ENCODE assay signal across 1 cellular context in the genomic region with DNA sequence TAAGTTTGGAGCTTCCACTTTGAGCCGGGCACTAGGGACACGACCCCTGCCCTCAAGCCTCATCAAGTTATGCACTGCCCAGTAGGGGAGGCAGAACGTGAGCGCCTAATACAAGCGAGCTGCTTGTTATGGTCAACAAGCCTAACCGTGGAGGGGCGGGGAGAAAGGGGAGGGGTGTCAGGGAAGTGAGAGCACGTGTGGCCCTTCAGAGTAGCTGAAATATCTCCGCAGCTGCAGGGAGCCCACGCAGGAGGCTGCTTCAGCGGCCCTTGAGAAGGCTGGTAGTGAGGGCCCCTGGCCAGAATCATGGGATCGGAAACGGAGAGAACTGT.
TF ChIP-seq lines count a peak whose summit lies in the region.

No MANE protein-coding gene starts in this region.

TF ChIP-seq in H1, 55 proteins besides CTCF, POLR2A, EP300 and RAD21:
- TF ChIP-seq CHD1 (IDR thresholded peaks at IDR 0.05; ENCODE audit: low read depth, low read length) (no peak), TEAD4 (IDR thresholded peaks at IDR 0.05; ENCODE audit: low read depth, low read length) (no peak), ASH2L (IDR thresholded peaks at IDR 0.05; ENCODE audit: low read length) (peak; percentile 20), MAX (IDR thresholded peaks at IDR 0.05) (peak; percentile 75)
